1 cellular context compared by ENCODE assay signal in the genomic region with DNA sequence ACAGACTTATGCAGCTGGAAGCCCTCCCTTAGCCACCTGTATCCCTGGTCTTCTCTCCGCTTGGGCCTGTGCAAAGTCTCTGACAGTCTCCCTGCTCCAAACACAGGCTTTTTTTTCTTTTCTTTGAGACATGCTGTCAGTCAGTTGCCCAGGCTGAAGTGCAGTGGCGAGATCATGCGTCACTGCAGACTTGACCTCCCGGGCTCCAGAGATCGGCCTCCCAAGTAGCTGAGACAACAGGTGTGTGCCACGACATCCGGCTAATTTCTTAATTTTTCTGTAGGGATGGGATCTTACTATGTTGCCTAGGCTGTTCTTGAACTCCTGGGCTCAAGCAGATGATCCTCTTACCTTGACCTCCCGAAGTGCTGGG.
TF ChIP-seq lines count a peak whose summit lies in the region.

No MANE protein-coding gene starts in this region.

TF ChIP-seq in A549, 52 proteins besides CTCF, POLR2A, EP300 and RAD21:
- TF ChIP-seq NPAS2 (CRISPR knock-in tag; IDR thresholded peaks at IDR 0.05; ENCODE audit: borderline replicate concordance) (no peak), CHD2 (IDR thresholded peaks at IDR 0.05; ENCODE audit: low read length, partially characterized antibody) (no peak), RCOR1 (IDR thresholded peaks at IDR 0.05; ENCODE audit: low read depth, low read length) (no peak), ZFP36 (IDR thresholded peaks at IDR 0.05; ENCODE audit: borderline replicate concordance, partially characterized antibody) (no peak), EHMT2 (IDR thresholded peaks at IDR 0.05; ENCODE audit: low read depth) (no peak), NR3C1 (IDR thresholded peaks at IDR 0.05) (no peak), HOXA7 (CRISPR knock-in tag; IDR thresholded peaks at IDR 0.05) (no peak), MAZ (IDR thresholded peaks at IDR 0.05; ENCODE audit: borderline replicate concordance, low read depth, low read length) (no peak), EHF (CRISPR knock-in tag; IDR thresholded peaks at IDR 0.05) (no peak), JUN (IDR thresholded peaks at IDR 0.05) (no peak), MAX (IDR thresholded peaks at IDR 0.05) (no peak), ZNF302 (CRISPR knock-in tag; IDR thresholded peaks at IDR 0.05) (no peak), TFCP2L1 (CRISPR knock-in tag; IDR thresholded peaks at IDR 0.05) (no peak), TP53 (CRISPR knock-in tag; IDR thresholded peaks at IDR 0.05) (no peak), BCL3 (IDR thresholded peaks at IDR 0.05) (no peak), ZSCAN20 (CRISPR knock-in tag; IDR thresholded peaks at IDR 0.05) (no peak)
- TF ChIP-seq, protein P1, sequence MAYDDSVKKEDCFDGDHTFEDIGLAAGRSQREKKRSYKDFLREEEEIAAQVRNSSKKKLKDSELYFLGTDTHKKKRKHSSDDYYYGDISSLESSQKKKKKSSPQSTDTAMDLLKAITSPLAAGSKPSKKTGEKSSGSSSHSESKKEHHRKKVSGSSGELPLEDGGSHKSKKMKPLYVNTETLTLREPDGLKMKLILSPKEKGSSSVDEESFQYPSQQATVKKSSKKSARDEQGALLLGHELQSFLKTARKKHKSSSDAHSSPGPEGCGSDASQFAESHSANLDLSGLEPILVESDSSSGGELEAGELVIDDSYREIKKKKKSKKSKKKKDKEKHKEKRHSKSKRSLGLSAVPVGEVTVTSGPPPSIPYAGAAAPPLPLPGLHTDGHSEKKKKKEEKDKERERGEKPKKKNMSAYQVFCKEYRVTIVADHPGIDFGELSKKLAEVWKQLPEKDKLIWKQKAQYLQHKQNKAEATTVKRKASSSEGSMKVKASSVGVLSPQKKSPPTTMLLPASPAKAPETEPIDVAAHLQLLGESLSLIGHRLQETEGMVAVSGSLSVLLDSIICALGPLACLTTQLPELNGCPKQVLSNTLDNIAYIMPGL (CRISPR knock-in tag; IDR thresholded peaks at IDR 0.05; ENCODE audit: borderline replicate concordance), result no peak
- TF ChIP-seq, protein P2, sequence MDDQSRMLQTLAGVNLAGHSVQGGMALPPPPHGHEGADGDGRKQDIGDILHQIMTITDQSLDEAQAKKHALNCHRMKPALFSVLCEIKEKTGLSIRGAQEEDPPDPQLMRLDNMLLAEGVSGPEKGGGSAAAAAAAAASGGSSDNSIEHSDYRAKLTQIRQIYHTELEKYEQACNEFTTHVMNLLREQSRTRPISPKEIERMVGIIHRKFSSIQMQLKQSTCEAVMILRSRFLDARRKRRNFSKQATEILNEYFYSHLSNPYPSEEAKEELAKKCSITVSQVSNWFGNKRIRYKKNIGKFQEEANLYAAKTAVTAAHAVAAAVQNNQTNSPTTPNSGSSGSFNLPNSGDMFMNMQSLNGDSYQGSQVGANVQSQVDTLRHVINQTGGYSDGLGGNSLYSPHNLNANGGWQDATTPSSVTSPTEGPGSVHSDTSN (IDR thresholded peaks at IDR 0.05), result no peak
